1 cellular context compared by ENCODE assay signal in the genomic region with DNA sequence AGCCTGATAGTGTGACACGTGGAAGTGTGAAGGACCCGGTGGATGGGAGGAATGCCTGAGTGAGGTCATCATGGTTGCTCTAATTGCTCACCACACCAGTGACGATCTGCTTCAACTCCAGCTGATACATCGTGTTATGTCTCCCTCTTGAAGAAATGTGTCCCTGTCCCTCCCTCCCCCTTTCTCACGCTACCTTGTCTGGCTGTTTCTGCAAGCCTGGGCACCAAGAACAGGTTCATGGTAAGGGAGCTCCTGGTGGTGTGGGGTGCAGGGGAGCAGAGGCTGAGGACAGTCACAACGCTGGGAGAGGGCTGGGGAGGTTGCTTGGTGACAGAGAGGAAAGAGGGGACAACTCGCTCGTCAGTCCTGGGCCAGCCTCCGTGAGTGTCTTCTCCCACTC.
TF ChIP-seq lines count a peak whose summit lies in the region.

No MANE protein-coding gene starts in this region.

TF ChIP-seq in K562, 482 proteins besides CTCF, POLR2A, EP300 and RAD21:
- no peak for TF ChIP-seq PHB (CRISPR knock-in tag; IDR thresholded peaks at IDR 0.05)
- TF ChIP-seq, protein P1, sequence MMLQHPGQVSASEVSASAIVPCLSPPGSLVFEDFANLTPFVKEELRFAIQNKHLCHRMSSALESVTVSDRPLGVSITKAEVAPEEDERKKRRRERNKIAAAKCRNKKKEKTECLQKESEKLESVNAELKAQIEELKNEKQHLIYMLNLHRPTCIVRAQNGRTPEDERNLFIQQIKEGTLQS (IDR thresholded peaks at IDR 0.05) = 0 out of 2 replicates have a peak, but pooled peaks have one; percentile 39
- TF ChIP-seq, protein P1 (CRISPR knock-in tag; conservative IDR thresholded peaks at IDR 0.05) = no peak
